19 cellular contexts compared by ENCODE assay signal in genomic region chr4:170652571-170652970, GRCh38.
"Had no signal": no experiment of that assay in that cellular context is flagged by ENCODE, and none has a peak within 500 bp of the region (broad histone marks: within the 10 kb centered on the region; RNA-seq: fewer than 3 reads in every experiment).

No MANE protein-coding gene starts in this region.

- H3K36me3 Mint-ChIP-seq: activated naive CD8-positive, alpha-beta T cell treated with anti-CD3 and anti-CD28 coated beads for 36 hours; natural killer cell treated with Interleukin-12 subunit alpha and Interleukin-12 subunit beta and Interleukin-15 and Interleukin-18, amount 100 ng/mL, for 72 hours; stimulated activated effector memory CD8-positive, alpha-beta T cell treated with anti-CD3 and anti-CD28 coated beads, Interleukin-12 subunit alpha, Interleukin-12 subunit beta, amount 100 ng/mL, for 72 hours; T-cell; WTC11 had no signal

- H3K27me3 Mint-ChIP-seq: activated naive CD8-positive, alpha-beta T cell treated with anti-CD3 and anti-CD28 coated beads for 36 hours; natural killer cell treated with Interleukin-12 subunit alpha and Interleukin-12 subunit beta and Interleukin-15 and Interleukin-18, amount 100 ng/mL, for 72 hours; stimulated activated naive CD8-positive, alpha-beta T cell treated with anti-CD3 and anti-CD28 coated beads, Interleukin-15, amount 100 ng/mL, for 72 hours; T-cell had no signal

- DNase-seq: activated naive CD4-positive, alpha-beta T cell treated with Interleukin-2 at 50 U/mL for 16 hours; activated naive CD8-positive, alpha-beta T cell treated with anti-CD3 and anti-CD28 coated beads for 36 hours; activated T-cell treated with anti-CD3 and anti-CD28 coated beads, Interleukin-2, amount 50 U/mL, for 48 hours; amygdala; cerebellar nuclear complex; cortex of kidney; kidney glomerular epithelial cell; left ventricle myocardium inferior; pancreas; psoas muscle; right cardiac atrium; stimulated activated CD4-positive, alpha-beta T cell treated with anti-CD3 and anti-CD28 coated beads, Interleukin-1b, Interleukin-23, amount 100 ng/mL, for 48 hours; stimulated activated naive CD8-positive, alpha-beta T cell treated with anti-CD3 and anti-CD28 coated beads, Interleukin-15, amount 100 ng/mL, for 72 hours; T-cell; transverse colon had no signal

- H3K27ac ChIP-seq: left ventricle myocardium inferior, pancreas, psoas muscle, transverse colon had no signal

- H3K4me1 ChIP-seq: left ventricle myocardium inferior, pancreas, psoas muscle, transverse colon had no signal

- H3K36me3 ChIP-seq: left ventricle myocardium inferior, pancreas, transverse colon had no signal

- H3K27me3 ChIP-seq: pancreas, transverse colon had no signal

- ATAC-seq: natural killer cell treated with Interleukin-12 subunit alpha and Interleukin-12 subunit beta and Interleukin-15 and Interleukin-18, amount 100 ng/mL, for 72 hours; pancreas; psoas muscle; right cardiac atrium; stimulated activated effector memory CD8-positive, alpha-beta T cell treated with anti-CD3 and anti-CD28 coated beads, Interleukin-12 subunit alpha, Interleukin-12 subunit beta, amount 100 ng/mL, for 72 hours; stimulated activated naive CD8-positive, alpha-beta T cell treated with anti-CD3 and anti-CD28 coated beads, Interleukin-15, amount 100 ng/mL, for 72 hours; T-cell; WTC11 had no signal

- H3K4me1 Mint-ChIP-seq: activated naive CD8-positive, alpha-beta T cell treated with anti-CD3 and anti-CD28 coated beads for 36 hours; stimulated activated effector memory CD8-positive, alpha-beta T cell treated with anti-CD3 and anti-CD28 coated beads, Interleukin-12 subunit alpha, Interleukin-12 subunit beta, amount 100 ng/mL, for 72 hours; stimulated activated naive CD8-positive, alpha-beta T cell treated with anti-CD3 and anti-CD28 coated beads, Interleukin-15, amount 100 ng/mL, for 72 hours; T-cell; WTC11 had no signal

- H3K9me3 Mint-ChIP-seq: stimulated activated effector memory CD8-positive, alpha-beta T cell treated with anti-CD3 and anti-CD28 coated beads, Interleukin-12 subunit alpha, Interleukin-12 subunit beta, amount 100 ng/mL, for 72 hours; T-helper 2 cell treated with Interferon-gamma antibody and Interleukin-4, amounts not matched to agents 5 μg/mL and 100 μg/mL, for 36 hours had no signal

- H3K9me3 ChIP-seq: pancreas, psoas muscle, transverse colon had no signal

- H3K4me3 Mint-ChIP-seq: activated naive CD8-positive, alpha-beta T cell treated with anti-CD3 and anti-CD28 coated beads for 36 hours; natural killer cell treated with Interleukin-12 subunit alpha and Interleukin-12 subunit beta and Interleukin-15 and Interleukin-18, amount 100 ng/mL, for 72 hours; stimulated activated effector memory CD8-positive, alpha-beta T cell treated with anti-CD3 and anti-CD28 coated beads, Interleukin-12 subunit alpha, Interleukin-12 subunit beta, amount 100 ng/mL, for 72 hours; stimulated activated naive CD8-positive, alpha-beta T cell treated with anti-CD3 and anti-CD28 coated beads, Interleukin-15, amount 100 ng/mL, for 72 hours; T-cell; T-helper 2 cell treated with Interferon-gamma antibody and Interleukin-4, amounts not matched to agents 5 μg/mL and 100 μg/mL, for 36 hours; WTC11 had no signal

- H3K27ac Mint-ChIP-seq: activated naive CD8-positive, alpha-beta T cell treated with anti-CD3 and anti-CD28 coated beads for 36 hours; natural killer cell treated with Interleukin-12 subunit alpha and Interleukin-12 subunit beta and Interleukin-15 and Interleukin-18, amount 100 ng/mL, for 72 hours; stimulated activated effector memory CD8-positive, alpha-beta T cell treated with anti-CD3 and anti-CD28 coated beads, Interleukin-12 subunit alpha, Interleukin-12 subunit beta, amount 100 ng/mL, for 72 hours; stimulated activated naive CD8-positive, alpha-beta T cell treated with anti-CD3 and anti-CD28 coated beads, Interleukin-15, amount 100 ng/mL, for 72 hours; T-cell; T-helper 2 cell treated with Interferon-gamma antibody and Interleukin-4, amounts not matched to agents 5 μg/mL and 100 μg/mL, for 36 hours; WTC11 had no signal

- H3K4me3 ChIP-seq: left ventricle myocardium inferior, pancreas, psoas muscle, transverse colon had no signal
